Comparison of ENCODE assay signal across 1 cellular context in the genomic region with DNA sequence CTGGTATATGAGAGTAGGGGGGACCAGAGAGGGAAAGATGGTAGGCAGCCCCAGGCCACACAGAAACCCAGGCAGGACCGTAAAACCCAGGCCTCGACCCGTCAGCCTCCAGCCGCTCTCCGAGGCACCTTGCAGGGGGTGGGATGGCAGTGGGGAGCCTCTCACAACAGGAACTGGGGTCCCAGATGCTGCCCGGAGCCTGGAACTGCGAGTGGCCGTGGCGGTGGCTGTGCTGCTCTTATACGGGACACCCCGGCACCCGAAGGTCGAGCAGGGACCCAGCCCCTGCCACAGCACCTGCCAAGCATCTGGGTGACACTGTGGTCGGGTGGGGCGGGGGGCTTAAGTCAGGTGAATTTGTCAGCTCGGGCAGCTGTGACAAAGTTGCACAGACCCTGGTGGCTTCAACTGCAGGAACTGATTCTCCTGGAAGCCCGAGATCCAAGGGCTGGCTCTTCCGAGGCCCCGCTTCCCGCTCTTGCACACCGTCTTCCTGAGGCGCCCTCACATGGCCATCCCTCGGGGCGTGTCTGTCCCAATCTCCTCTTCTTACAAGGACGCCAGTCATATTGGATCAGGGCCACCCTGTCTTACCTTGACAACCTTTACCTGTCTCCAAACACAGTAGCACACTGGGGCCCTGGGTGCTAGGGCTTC.
TF ChIP-seq lines count a peak whose summit lies in the region.

No MANE protein-coding gene starts in this region.

TF ChIP-seq in K562, 482 proteins besides CTCF, POLR2A, EP300 and RAD21 (continues in another document):
- TF ChIP-seq, protein P1, sequence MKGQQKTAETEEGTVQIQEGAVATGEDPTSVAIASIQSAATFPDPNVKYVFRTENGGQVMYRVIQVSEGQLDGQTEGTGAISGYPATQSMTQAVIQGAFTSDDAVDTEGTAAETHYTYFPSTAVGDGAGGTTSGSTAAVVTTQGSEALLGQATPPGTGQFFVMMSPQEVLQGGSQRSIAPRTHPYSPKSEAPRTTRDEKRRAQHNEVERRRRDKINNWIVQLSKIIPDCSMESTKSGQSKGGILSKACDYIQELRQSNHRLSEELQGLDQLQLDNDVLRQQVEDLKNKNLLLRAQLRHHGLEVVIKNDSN (CRISPR knock-in tag; IDR thresholded peaks at IDR 0.05) = peak; percentile 33; the same call in 1 of the 2 replicates
- TF ChIP-seq, protein P2, sequence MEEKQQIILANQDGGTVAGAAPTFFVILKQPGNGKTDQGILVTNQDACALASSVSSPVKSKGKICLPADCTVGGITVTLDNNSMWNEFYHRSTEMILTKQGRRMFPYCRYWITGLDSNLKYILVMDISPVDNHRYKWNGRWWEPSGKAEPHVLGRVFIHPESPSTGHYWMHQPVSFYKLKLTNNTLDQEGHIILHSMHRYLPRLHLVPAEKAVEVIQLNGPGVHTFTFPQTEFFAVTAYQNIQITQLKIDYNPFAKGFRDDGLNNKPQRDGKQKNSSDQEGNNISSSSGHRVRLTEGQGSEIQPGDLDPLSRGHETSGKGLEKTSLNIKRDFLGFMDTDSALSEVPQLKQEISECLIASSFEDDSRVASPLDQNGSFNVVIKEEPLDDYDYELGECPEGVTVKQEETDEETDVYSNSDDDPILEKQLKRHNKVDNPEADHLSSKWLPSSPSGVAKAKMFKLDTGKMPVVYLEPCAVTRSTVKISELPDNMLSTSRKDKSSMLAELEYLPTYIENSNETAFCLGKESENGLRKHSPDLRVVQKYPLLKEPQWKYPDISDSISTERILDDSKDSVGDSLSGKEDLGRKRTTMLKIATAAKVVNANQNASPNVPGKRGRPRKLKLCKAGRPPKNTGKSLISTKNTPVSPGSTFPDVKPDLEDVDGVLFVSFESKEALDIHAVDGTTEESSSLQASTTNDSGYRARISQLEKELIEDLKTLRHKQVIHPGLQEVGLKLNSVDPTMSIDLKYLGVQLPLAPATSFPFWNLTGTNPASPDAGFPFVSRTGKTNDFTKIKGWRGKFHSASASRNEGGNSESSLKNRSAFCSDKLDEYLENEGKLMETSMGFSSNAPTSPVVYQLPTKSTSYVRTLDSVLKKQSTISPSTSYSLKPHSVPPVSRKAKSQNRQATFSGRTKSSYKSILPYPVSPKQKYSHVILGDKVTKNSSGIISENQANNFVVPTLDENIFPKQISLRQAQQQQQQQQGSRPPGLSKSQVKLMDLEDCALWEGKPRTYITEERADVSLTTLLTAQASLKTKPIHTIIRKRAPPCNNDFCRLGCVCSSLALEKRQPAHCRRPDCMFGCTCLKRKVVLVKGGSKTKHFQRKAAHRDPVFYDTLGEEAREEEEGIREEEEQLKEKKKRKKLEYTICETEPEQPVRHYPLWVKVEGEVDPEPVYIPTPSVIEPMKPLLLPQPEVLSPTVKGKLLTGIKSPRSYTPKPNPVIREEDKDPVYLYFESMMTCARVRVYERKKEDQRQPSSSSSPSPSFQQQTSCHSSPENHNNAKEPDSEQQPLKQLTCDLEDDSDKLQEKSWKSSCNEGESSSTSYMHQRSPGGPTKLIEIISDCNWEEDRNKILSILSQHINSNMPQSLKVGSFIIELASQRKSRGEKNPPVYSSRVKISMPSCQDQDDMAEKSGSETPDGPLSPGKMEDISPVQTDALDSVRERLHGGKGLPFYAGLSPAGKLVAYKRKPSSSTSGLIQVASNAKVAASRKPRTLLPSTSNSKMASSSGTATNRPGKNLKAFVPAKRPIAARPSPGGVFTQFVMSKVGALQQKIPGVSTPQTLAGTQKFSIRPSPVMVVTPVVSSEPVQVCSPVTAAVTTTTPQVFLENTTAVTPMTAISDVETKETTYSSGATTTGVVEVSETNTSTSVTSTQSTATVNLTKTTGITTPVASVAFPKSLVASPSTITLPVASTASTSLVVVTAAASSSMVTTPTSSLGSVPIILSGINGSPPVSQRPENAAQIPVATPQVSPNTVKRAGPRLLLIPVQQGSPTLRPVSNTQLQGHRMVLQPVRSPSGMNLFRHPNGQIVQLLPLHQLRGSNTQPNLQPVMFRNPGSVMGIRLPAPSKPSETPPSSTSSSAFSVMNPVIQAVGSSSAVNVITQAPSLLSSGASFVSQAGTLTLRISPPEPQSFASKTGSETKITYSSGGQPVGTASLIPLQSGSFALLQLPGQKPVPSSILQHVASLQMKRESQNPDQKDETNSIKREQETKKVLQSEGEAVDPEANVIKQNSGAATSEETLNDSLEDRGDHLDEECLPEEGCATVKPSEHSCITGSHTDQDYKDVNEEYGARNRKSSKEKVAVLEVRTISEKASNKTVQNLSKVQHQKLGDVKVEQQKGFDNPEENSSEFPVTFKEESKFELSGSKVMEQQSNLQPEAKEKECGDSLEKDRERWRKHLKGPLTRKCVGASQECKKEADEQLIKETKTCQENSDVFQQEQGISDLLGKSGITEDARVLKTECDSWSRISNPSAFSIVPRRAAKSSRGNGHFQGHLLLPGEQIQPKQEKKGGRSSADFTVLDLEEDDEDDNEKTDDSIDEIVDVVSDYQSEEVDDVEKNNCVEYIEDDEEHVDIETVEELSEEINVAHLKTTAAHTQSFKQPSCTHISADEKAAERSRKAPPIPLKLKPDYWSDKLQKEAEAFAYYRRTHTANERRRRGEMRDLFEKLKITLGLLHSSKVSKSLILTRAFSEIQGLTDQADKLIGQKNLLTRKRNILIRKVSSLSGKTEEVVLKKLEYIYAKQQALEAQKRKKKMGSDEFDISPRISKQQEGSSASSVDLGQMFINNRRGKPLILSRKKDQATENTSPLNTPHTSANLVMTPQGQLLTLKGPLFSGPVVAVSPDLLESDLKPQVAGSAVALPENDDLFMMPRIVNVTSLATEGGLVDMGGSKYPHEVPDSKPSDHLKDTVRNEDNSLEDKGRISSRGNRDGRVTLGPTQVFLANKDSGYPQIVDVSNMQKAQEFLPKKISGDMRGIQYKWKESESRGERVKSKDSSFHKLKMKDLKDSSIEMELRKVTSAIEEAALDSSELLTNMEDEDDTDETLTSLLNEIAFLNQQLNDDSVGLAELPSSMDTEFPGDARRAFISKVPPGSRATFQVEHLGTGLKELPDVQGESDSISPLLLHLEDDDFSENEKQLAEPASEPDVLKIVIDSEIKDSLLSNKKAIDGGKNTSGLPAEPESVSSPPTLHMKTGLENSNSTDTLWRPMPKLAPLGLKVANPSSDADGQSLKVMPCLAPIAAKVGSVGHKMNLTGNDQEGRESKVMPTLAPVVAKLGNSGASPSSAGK (IDR thresholded peaks at IDR 0.05) = peak; percentile 86
- TF ChIP-seq ZBTB8A (IDR thresholded peaks at IDR 0.05; ENCODE audit: partially characterized antibody) = no peak
- TF ChIP-seq HDGF (IDR thresholded peaks at IDR 0.05) = 0 out of 2 replicates have a peak, but pooled peaks have one; percentile 14
- TF ChIP-seq CCNT2 (IDR thresholded peaks at IDR 0.05; ENCODE audit: borderline replicate concordance, extremely low read depth, insufficient read length, low read depth, low read length) = peak; percentile 11
- TF ChIP-seq ZNF232 (CRISPR knock-in tag; IDR thresholded peaks at IDR 0.05) = 0 out of 2 replicates have a peak, but pooled peaks have one; percentile 53
- TF ChIP-seq, protein P3, sequence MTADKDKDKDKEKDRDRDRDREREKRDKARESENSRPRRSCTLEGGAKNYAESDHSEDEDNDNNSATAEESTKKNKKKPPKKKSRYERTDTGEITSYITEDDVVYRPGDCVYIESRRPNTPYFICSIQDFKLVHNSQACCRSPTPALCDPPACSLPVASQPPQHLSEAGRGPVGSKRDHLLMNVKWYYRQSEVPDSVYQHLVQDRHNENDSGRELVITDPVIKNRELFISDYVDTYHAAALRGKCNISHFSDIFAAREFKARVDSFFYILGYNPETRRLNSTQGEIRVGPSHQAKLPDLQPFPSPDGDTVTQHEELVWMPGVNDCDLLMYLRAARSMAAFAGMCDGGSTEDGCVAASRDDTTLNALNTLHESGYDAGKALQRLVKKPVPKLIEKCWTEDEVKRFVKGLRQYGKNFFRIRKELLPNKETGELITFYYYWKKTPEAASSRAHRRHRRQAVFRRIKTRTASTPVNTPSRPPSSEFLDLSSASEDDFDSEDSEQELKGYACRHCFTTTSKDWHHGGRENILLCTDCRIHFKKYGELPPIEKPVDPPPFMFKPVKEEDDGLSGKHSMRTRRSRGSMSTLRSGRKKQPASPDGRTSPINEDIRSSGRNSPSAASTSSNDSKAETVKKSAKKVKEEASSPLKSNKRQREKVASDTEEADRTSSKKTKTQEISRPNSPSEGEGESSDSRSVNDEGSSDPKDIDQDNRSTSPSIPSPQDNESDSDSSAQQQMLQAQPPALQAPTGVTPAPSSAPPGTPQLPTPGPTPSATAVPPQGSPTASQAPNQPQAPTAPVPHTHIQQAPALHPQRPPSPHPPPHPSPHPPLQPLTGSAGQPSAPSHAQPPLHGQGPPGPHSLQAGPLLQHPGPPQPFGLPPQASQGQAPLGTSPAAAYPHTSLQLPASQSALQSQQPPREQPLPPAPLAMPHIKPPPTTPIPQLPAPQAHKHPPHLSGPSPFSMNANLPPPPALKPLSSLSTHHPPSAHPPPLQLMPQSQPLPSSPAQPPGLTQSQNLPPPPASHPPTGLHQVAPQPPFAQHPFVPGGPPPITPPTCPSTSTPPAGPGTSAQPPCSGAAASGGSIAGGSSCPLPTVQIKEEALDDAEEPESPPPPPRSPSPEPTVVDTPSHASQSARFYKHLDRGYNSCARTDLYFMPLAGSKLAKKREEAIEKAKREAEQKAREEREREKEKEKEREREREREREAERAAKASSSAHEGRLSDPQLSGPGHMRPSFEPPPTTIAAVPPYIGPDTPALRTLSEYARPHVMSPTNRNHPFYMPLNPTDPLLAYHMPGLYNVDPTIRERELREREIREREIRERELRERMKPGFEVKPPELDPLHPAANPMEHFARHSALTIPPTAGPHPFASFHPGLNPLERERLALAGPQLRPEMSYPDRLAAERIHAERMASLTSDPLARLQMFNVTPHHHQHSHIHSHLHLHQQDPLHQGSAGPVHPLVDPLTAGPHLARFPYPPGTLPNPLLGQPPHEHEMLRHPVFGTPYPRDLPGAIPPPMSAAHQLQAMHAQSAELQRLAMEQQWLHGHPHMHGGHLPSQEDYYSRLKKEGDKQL (CRISPR knock-in tag; IDR thresholded peaks at IDR 0.05; ENCODE audit: borderline replicate concordance) = 0 out of 2 replicates have a peak, but pooled peaks have one; percentile 56
- peak; percentile 15; the same call in 1 of the 2 replicates for TF ChIP-seq STAG1 (CRISPR knock-in tag; IDR thresholded peaks at IDR 0.05; ENCODE audit: borderline replicate concordance)
- TF ChIP-seq GTF2E2 (tag; IDR thresholded peaks at IDR 0.05) = peak; percentile 36; the same call in 1 of the 2 replicates
- TF ChIP-seq, protein P4, sequence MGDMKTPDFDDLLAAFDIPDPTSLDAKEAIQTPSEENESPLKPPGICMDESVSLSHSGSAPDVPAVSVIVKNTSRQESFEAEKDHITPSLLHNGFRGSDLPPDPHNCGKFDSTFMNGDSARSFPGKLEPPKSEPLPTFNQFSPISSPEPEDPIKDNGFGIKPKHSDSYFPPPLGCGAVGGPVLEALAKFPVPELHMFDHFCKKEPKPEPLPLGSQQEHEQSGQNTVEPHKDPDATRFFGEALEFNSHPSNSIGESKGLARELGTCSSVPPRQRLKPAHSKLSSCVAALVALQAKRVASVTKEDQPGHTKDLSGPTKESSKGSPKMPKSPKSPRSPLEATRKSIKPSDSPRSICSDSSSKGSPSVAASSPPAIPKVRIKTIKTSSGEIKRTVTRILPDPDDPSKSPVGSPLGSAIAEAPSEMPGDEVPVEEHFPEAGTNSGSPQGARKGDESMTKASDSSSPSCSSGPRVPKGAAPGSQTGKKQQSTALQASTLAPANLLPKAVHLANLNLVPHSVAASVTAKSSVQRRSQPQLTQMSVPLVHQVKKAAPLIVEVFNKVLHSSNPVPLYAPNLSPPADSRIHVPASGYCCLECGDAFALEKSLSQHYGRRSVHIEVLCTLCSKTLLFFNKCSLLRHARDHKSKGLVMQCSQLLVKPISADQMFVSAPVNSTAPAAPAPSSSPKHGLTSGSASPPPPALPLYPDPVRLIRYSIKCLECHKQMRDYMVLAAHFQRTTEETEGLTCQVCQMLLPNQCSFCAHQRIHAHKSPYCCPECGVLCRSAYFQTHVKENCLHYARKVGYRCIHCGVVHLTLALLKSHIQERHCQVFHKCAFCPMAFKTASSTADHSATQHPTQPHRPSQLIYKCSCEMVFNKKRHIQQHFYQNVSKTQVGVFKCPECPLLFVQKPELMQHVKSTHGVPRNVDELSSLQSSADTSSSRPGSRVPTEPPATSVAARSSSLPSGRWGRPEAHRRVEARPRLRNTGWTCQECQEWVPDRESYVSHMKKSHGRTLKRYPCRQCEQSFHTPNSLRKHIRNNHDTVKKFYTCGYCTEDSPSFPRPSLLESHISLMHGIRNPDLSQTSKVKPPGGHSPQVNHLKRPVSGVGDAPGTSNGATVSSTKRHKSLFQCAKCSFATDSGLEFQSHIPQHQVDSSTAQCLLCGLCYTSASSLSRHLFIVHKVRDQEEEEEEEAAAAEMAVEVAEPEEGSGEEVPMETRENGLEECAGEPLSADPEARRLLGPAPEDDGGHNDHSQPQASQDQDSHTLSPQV (IDR thresholded peaks at IDR 0.05) = peak; percentile 73
- TF ChIP-seq SRF (CRISPR knock-in tag; IDR thresholded peaks at IDR 0.05) = 0 out of 4 replicates have a peak, but pooled peaks of 1 of the 2 experiments have one; percentile 28
- no peak for TF ChIP-seq NR4A1 (CRISPR knock-in tag; IDR thresholded peaks at IDR 0.05)
- 0 out of 2 replicates have a peak, but pooled peaks have one; percentile 29 for TF ChIP-seq NR4A1 (tag; IDR thresholded peaks at IDR 0.05)
- TF ChIP-seq, protein P5, sequence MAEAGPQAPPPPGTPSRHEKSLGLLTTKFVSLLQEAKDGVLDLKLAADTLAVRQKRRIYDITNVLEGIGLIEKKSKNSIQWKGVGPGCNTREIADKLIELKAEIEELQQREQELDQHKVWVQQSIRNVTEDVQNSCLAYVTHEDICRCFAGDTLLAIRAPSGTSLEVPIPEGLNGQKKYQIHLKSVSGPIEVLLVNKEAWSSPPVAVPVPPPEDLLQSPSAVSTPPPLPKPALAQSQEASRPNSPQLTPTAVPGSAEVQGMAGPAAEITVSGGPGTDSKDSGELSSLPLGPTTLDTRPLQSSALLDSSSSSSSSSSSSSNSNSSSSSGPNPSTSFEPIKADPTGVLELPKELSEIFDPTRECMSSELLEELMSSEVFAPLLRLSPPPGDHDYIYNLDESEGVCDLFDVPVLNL (CRISPR knock-in tag; IDR thresholded peaks at IDR 0.05; ENCODE audit: low read depth) = 0 out of 2 replicates have a peak, but pooled peaks have one; percentile 67
- peak; percentile 38; the same call in 1 of the 2 replicates for TF ChIP-seq MYC (IDR thresholded peaks at IDR 0.05; ENCODE audit: low read depth, low read length)
- TF ChIP-seq MYC (CRISPR knock-in tag; IDR thresholded peaks at IDR 0.05; ENCODE audit: borderline replicate concordance, low read depth) = 0 out of 2 replicates have a peak, but pooled peaks have one; percentile 12
- peak; percentile 60 for TF ChIP-seq ZFX (CRISPR knock-in tag; IDR thresholded peaks at IDR 0.05)
- TF ChIP-seq CREB1 (IDR thresholded peaks at IDR 0.05) = no peak
- TF ChIP-seq CREB1 (CRISPR knock-in tag; IDR thresholded peaks at IDR 0.05) = 0 out of 2 replicates have a peak, but pooled peaks have one; percentile 24
- TF ChIP-seq FOXP1 (CRISPR knock-in tag; IDR thresholded peaks at IDR 0.05) = 0 out of 2 replicates have a peak, but pooled peaks have one; percentile 18
- no peak for TF ChIP-seq NR2C2 (CRISPR knock-in tag; IDR thresholded peaks at IDR 0.05)
- TF ChIP-seq NR2C2 (tag; IDR thresholded peaks at IDR 0.05) = peak; percentile 37; the same call in 1 of the 2 replicates
- TF ChIP-seq MECOM (CRISPR knock-in tag; IDR thresholded peaks at IDR 0.05) = 0 out of 2 replicates have a peak, but pooled peaks have one; percentile 14
- TF ChIP-seq, protein P6, sequence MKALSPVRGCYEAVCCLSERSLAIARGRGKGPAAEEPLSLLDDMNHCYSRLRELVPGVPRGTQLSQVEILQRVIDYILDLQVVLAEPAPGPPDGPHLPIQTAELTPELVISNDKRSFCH (CRISPR knock-in tag; IDR thresholded peaks at IDR 0.05) = no peak
- TF ChIP-seq, protein P6 (tag; IDR thresholded peaks at IDR 0.05) = peak; percentile 73
